ENCODE assay signal across 13 cellular contexts in the genomic region with DNA sequence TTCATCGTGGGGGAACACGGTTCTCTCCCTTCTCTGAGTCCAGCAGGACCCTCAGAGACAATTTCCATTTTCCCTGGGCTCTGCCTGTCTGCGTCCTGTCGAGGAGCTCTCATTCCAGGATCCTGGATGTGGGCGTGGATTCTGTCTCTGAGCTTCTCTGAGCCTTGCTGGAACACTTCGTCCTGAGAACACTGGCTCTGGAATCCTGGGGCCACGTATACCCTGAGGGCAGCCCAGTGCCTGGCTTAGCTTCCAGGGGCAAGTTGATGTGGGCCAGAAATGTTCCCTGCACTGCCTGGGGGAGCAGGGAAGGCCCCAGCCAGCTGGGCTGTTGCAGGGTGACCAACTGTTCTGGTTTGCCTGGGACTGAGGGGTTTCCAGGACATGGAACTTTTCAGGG.
DNase-seq lines count a peak whose midpoint lies in the region; ATAC-seq and TF ChIP-seq lines count a peak whose summit lies in the region.
"Had no signal": no experiment of that assay in that cellular context is flagged by ENCODE, and none has a peak within 500 bp of the region (broad histone marks: within the 10 kb centered on the region; RNA-seq: fewer than 3 reads in every experiment).

No MANE protein-coding gene starts in this region.

- no peak overlapping the region for H3K27ac ChIP-seq in body of pancreas
- H3K27ac ChIP-seq in hepatocyte: peak overlapping the region; percentile 56
- no peak overlapping the region for H3K27ac ChIP-seq in parathyroid adenoma
- H3K27ac ChIP-seq: C4-2B, HL-60 had no signal

- H3K27me3 Mint-ChIP-seq in activated naive CD4-positive, alpha-beta T cell treated with anti-CD3 and anti-CD28 coated beads, Interleukin-2, amount 10 ng/mL, durations not matched to agents 7 days and 5 days: no peaks in the 10 kb centered on the region
- H3K27me3 Mint-ChIP-seq in activated T-helper 2 cell treated with anti-CD3 and anti-CD28 coated beads, Interferon-gamma antibody, Interleukin-2, Interleukin-4, amounts not matched to agents 10 μg/mL and 5 μg/mL and 100 μg/mL, durations not matched to agents 14 hours and 24 hours and 36 hours (ENCODE audit: low read depth): no peaks in the 10 kb centered on the region

- DNase-seq in ELF-1 (ENCODE audit: low read depth, low spot score): peak; percentile 60
- peak in 1 of 4 donors; percentile 14 for DNase-seq in body of pancreas
- DNase-seq in hepatocyte (ENCODE audit: low spot score): peak; percentile 47
- no peak for DNase-seq in activated naive CD4-positive, alpha-beta T cell treated with anti-CD3 and anti-CD28 coated beads, Interleukin-2, amount 10 ng/mL, durations not matched to agents 7 days and 5 days
- DNase-seq in activated T-helper 2 cell treated with anti-CD3 and anti-CD28 coated beads, Interferon-gamma antibody, Interleukin-2, Interleukin-4, amounts not matched to agents 10 μg/mL and 5 μg/mL and 100 μg/mL, durations not matched to agents 14 hours and 24 hours and 36 hours (ENCODE audit: low spot score): no peak
- DNase-seq in GM20000 (ENCODE audit: low spot score): no peak
- DNase-seq: DMS53, NCI-H1436, NCI-H2029 treated with DMSO at 0.1 percent for 48 hours had no signal

- H3K9me3 ChIP-seq in body of pancreas (no peaks in the 10 kb centered on the region), hepatocyte (ENCODE audit: low read depth) (no peaks in the 10 kb centered on the region), parathyroid adenoma (ENCODE audit: control insufficient read depth, low read length) (no peaks in the 10 kb centered on the region)

- H3K27ac Mint-ChIP-seq in activated naive CD4-positive, alpha-beta T cell treated with anti-CD3 and anti-CD28 coated beads, Interleukin-2, amount 10 ng/mL, durations not matched to agents 7 days and 5 days: no peak overlapping the region
- no peak overlapping the region for H3K27ac Mint-ChIP-seq in activated T-helper 2 cell treated with anti-CD3 and anti-CD28 coated beads, Interferon-gamma antibody, Interleukin-2, Interleukin-4, amounts not matched to agents 10 μg/mL and 5 μg/mL and 100 μg/mL, durations not matched to agents 14 hours and 24 hours and 36 hours

- no peaks in the 10 kb centered on the region for H3K4me1 ChIP-seq in body of pancreas
- peaks cover 11% of the 10 kb centered on the region for H3K4me1 ChIP-seq in hepatocyte (ENCODE audit: insufficient read depth)
- H3K4me1 ChIP-seq in parathyroid adenoma: peaks cover 15% of the 10 kb centered on the region

- H3K9ac ChIP-seq in parathyroid adenoma: no peak overlapping the region

- TF ChIP-seq POLR2A in body of pancreas (IDR thresholded peaks at IDR 0.05): no peak

- peak; percentile 24 for ATAC-seq in body of pancreas
- ATAC-seq in GM21381 (IDR thresholded peaks at IDR 0.05; ENCODE audit: unreplicated experiment): no peak

- H4K20me1 ChIP-seq in hepatocyte (ENCODE audit: insufficient read depth, poor library complexity, severe bottlenecking): no peaks in the 10 kb centered on the region

- no peaks in the 10 kb centered on the region for H3K9me3 Mint-ChIP-seq in activated naive CD4-positive, alpha-beta T cell treated with anti-CD3 and anti-CD28 coated beads, Interleukin-2, amount 10 ng/mL, durations not matched to agents 7 days and 5 days
- no peaks in the 10 kb centered on the region for H3K9me3 Mint-ChIP-seq in activated T-helper 2 cell treated with anti-CD3 and anti-CD28 coated beads, Interferon-gamma antibody, Interleukin-2, Interleukin-4, amounts not matched to agents 10 μg/mL and 5 μg/mL and 100 μg/mL, durations not matched to agents 14 hours and 24 hours and 36 hours

- H3K4me1 Mint-ChIP-seq in activated naive CD4-positive, alpha-beta T cell treated with anti-CD3 and anti-CD28 coated beads, Interleukin-2, amount 10 ng/mL, durations not matched to agents 7 days and 5 days: no peaks in the 10 kb centered on the region
- no peaks in the 10 kb centered on the region for H3K4me1 Mint-ChIP-seq in activated T-helper 2 cell treated with anti-CD3 and anti-CD28 coated beads, Interferon-gamma antibody, Interleukin-2, Interleukin-4, amounts not matched to agents 10 μg/mL and 5 μg/mL and 100 μg/mL, durations not matched to agents 14 hours and 24 hours and 36 hours (ENCODE audit: low read depth)

- H3K4me3 Mint-ChIP-seq in activated naive CD4-positive, alpha-beta T cell treated with anti-CD3 and anti-CD28 coated beads, Interleukin-2, amount 10 ng/mL, durations not matched to agents 7 days and 5 days: no peak overlapping the region
- no peak overlapping the region for H3K4me3 Mint-ChIP-seq in activated T-helper 2 cell treated with anti-CD3 and anti-CD28 coated beads, Interferon-gamma antibody, Interleukin-2, Interleukin-4, amounts not matched to agents 10 μg/mL and 5 μg/mL and 100 μg/mL, durations not matched to agents 14 hours and 24 hours and 36 hours (ENCODE audit: low read depth)

- H3K36me3 ChIP-seq in body of pancreas (replicated peaks in 1 of 2; ENCODE audit: insufficient read depth in 1 of 2, low read depth in 2 of 2) (no peaks in the 10 kb centered on the region), hepatocyte (replicated peaks; ENCODE audit: insufficient read depth, low read depth) (no peaks in the 10 kb centered on the region), parathyroid adenoma (ENCODE audit: control insufficient read depth, insufficient read depth, low read length) (no peaks in the 10 kb centered on the region)

- H3K4me2 ChIP-seq in hepatocyte (peak overlapping the region; percentile 44), parathyroid adenoma (ENCODE audit: low read length) (no peak overlapping the region)

- 34 to 38% methylated on average over 7 of the region's 7 CpGs for WGBS in body of pancreas, 2 donors
- WGBS in hepatocyte (ENCODE audit: low lambda C conversion rate, missing lambda C conversion rate): 27% methylated on average over 7 of the region's 7 CpGs

- CTCF ChIA-PET in activated naive CD4-positive, alpha-beta T cell treated with anti-CD3 and anti-CD28 coated beads, Interleukin-2, amount 10 ng/mL, durations not matched to agents 7 days and 5 days (lab: Charles Lee): interaction anchor here (1.1 kb wide), 1 partner anchor 603 kb away, joined by 3 read pairs; no protein-coding TSS in a partner anchor

- H3K79me2 ChIP-seq in hepatocyte (no peaks in the 10 kb centered on the region), parathyroid adenoma (no peaks in the 10 kb centered on the region)

- H2AFZ ChIP-seq in hepatocyte (no peak overlapping the region), parathyroid adenoma (peak overlapping the region; percentile 80)

- no peaks in the 10 kb centered on the region for H3K9me2 ChIP-seq in hepatocyte (replicated peaks; ENCODE audit: insufficient read depth)

- H3K4me3 ChIP-seq in body of pancreas (no peak overlapping the region), hepatocyte (no peak overlapping the region), parathyroid adenoma (ENCODE audit: low read depth, low read length) (no peak overlapping the region)

- intact Hi-C loops in body of pancreas (cut with DNase I): no loop called here
- intact Hi-C loops in activated T-helper 2 cell treated with anti-CD3 and anti-CD28 coated beads, Interferon-gamma antibody, Interleukin-2, Interleukin-4, amounts not matched to agents 10 μg/mL and 5 μg/mL and 100 μg/mL, durations not matched to agents 14 hours and 24 hours and 36 hours (cut with micrococcal nuclease): no loop called here

- H3K27me3 ChIP-seq in body of pancreas: no peaks in the 10 kb centered on the region
- no peaks in the 10 kb centered on the region for H3K27me3 ChIP-seq in hepatocyte
- no peaks in the 10 kb centered on the region for H3K27me3 ChIP-seq in parathyroid adenoma (ENCODE audit: control insufficient read depth, insufficient read depth, low read length)

- H3K36me3 Mint-ChIP-seq in activated naive CD4-positive, alpha-beta T cell treated with anti-CD3 and anti-CD28 coated beads, Interleukin-2, amount 10 ng/mL, durations not matched to agents 7 days and 5 days: no peaks in the 10 kb centered on the region
- no peaks in the 10 kb centered on the region for H3K36me3 Mint-ChIP-seq in activated T-helper 2 cell treated with anti-CD3 and anti-CD28 coated beads, Interferon-gamma antibody, Interleukin-2, Interleukin-4, amounts not matched to agents 10 μg/mL and 5 μg/mL and 100 μg/mL, durations not matched to agents 14 hours and 24 hours and 36 hours (ENCODE audit: low read depth)

- TF ChIP-seq CTCF in body of pancreas (IDR thresholded peaks at IDR 0.05) (no peak), hepatocyte (IDR thresholded peaks at IDR 0.05; ENCODE audit: poor library complexity) (no peak), parathyroid adenoma (IDR thresholded peaks at IDR 0.05) (no peak), GM20000 (IDR thresholded peaks at IDR 0.05; ENCODE audit: extremely low read depth, missing control alignments) (no peak)

Comparison
In these comparisons a context has a peak if more than half of its experiments do, and no peak if none do; other contexts are left out.
1. DNase-seq: peak in ELF-1 (single experiment) and hepatocyte (single experiment); none in activated naive CD4-positive, alpha-beta T cell treated with anti-CD3 and anti-CD28 coated beads, Interleukin-2, amount 10 ng/mL, durations not matched to agents 7 days and 5 days (single experiment), activated T-helper 2 cell treated with anti-CD3 and anti-CD28 coated beads, Interferon-gamma antibody, Interleukin-2, Interleukin-4, amounts not matched to agents 10 μg/mL and 5 μg/mL and 100 μg/mL, durations not matched to agents 14 hours and 24 hours and 36 hours (single experiment) and GM20000 (single experiment).